ENCODE assay signal across 1 cellular context in genomic region chr22:45612451-45612901, GRCh38.
TF ChIP-seq lines count a peak whose summit lies in the region.

No MANE protein-coding gene starts in this region.

TF ChIP-seq in IMR-90, 13 proteins besides CTCF, POLR2A, EP300 and RAD21 (continued from another document):
- TF ChIP-seq MAFK (IDR thresholded peaks at IDR 0.05; ENCODE audit: low read depth, low read length): peak; percentile 38; the same call in 1 of the 2 replicates
- peak; percentile 52; the same call in 1 of the 2 replicates for TF ChIP-seq USF2 (IDR thresholded peaks at IDR 0.05; ENCODE audit: low read depth, low read length)
- no peak for TF ChIP-seq ELK1 (IDR thresholded peaks at IDR 0.05; ENCODE audit: borderline replicate concordance, low read depth, low read length)
- TF ChIP-seq CEBPB (IDR thresholded peaks at IDR 0.05; ENCODE audit: low read depth, low read length): no peak
